ENCODE assay signal across 1 cellular context in the genomic region with DNA sequence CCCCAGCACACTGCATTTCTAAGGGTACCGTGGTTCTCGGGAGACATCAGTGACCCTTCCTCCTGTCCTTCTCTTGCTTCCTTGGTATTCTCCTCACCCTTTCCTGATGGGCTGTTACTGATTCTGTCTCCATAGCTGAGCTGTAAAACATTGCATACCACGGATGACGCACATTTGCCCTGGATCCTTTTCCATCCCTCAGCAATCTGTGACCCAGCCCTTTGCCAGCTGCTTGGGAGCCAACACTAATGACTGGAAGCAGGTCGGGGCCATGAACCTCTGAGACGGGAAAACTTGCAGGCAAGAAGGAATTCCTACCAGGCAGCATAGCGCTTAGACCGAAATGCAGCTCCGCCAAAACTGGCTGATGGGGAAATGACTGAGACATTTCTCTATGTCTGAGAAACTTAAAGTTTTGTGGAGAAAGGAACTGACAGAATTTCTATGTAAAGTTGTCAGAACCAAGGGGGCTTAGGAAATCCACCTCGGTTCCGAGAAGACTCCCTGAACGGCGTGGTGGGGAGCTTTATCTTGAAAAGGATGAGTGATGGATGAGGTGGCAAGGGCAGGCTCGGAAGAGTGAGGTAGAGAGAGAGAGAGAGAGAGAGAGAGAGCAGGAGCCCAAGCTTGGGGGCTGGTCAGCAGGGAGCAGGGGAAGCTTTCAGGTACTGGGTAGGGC.
TF ChIP-seq lines count a peak whose summit lies in the region.

No MANE protein-coding gene starts in this region.

TF ChIP-seq in WTC11, 78 proteins besides CTCF, POLR2A, EP300 and RAD21 (continued from another document):
- TF ChIP-seq, protein P1, sequence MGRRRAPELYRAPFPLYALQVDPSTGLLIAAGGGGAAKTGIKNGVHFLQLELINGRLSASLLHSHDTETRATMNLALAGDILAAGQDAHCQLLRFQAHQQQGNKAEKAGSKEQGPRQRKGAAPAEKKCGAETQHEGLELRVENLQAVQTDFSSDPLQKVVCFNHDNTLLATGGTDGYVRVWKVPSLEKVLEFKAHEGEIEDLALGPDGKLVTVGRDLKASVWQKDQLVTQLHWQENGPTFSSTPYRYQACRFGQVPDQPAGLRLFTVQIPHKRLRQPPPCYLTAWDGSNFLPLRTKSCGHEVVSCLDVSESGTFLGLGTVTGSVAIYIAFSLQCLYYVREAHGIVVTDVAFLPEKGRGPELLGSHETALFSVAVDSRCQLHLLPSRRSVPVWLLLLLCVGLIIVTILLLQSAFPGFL (CRISPR knock-in tag; IDR thresholded peaks at IDR 0.05; ENCODE audit: borderline replicate concordance) = no peak
- TF ChIP-seq, protein P2, sequence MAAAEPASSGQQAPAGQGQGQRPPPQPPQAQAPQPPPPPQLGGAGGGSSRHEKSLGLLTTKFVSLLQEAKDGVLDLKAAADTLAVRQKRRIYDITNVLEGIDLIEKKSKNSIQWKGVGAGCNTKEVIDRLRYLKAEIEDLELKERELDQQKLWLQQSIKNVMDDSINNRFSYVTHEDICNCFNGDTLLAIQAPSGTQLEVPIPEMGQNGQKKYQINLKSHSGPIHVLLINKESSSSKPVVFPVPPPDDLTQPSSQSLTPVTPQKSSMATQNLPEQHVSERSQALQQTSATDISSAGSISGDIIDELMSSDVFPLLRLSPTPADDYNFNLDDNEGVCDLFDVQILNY (CRISPR knock-in tag; IDR thresholded peaks at IDR 0.05) = no peak
- no peak for TF ChIP-seq ZNF317 (CRISPR knock-in tag; IDR thresholded peaks at IDR 0.05; ENCODE audit: borderline replicate concordance, low read depth)
- TF ChIP-seq, protein P3, sequence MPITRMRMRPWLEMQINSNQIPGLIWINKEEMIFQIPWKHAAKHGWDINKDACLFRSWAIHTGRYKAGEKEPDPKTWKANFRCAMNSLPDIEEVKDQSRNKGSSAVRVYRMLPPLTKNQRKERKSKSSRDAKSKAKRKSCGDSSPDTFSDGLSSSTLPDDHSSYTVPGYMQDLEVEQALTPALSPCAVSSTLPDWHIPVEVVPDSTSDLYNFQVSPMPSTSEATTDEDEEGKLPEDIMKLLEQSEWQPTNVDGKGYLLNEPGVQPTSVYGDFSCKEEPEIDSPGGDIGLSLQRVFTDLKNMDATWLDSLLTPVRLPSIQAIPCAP (CRISPR knock-in tag; IDR thresholded peaks at IDR 0.05) = no peak
- TF ChIP-seq, protein P4, sequence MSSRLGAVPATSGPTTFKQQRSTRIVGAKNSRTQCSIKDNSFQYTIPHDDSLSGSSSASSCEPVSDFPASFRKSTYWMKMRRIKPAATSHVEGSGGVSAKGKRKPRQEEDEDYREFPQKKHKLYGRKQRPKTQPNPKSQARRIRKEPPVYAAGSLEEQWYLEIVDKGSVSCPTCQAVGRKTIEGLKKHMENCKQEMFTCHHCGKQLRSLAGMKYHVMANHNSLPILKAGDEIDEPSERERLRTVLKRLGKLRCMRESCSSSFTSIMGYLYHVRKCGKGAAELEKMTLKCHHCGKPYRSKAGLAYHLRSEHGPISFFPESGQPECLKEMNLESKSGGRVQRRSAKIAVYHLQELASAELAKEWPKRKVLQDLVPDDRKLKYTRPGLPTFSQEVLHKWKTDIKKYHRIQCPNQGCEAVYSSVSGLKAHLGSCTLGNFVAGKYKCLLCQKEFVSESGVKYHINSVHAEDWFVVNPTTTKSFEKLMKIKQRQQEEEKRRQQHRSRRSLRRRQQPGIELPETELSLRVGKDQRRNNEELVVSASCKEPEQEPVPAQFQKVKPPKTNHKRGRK (CRISPR knock-in tag; IDR thresholded peaks at IDR 0.05; ENCODE audit: borderline replicate concordance) = no peak
- TF ChIP-seq, protein P5, sequence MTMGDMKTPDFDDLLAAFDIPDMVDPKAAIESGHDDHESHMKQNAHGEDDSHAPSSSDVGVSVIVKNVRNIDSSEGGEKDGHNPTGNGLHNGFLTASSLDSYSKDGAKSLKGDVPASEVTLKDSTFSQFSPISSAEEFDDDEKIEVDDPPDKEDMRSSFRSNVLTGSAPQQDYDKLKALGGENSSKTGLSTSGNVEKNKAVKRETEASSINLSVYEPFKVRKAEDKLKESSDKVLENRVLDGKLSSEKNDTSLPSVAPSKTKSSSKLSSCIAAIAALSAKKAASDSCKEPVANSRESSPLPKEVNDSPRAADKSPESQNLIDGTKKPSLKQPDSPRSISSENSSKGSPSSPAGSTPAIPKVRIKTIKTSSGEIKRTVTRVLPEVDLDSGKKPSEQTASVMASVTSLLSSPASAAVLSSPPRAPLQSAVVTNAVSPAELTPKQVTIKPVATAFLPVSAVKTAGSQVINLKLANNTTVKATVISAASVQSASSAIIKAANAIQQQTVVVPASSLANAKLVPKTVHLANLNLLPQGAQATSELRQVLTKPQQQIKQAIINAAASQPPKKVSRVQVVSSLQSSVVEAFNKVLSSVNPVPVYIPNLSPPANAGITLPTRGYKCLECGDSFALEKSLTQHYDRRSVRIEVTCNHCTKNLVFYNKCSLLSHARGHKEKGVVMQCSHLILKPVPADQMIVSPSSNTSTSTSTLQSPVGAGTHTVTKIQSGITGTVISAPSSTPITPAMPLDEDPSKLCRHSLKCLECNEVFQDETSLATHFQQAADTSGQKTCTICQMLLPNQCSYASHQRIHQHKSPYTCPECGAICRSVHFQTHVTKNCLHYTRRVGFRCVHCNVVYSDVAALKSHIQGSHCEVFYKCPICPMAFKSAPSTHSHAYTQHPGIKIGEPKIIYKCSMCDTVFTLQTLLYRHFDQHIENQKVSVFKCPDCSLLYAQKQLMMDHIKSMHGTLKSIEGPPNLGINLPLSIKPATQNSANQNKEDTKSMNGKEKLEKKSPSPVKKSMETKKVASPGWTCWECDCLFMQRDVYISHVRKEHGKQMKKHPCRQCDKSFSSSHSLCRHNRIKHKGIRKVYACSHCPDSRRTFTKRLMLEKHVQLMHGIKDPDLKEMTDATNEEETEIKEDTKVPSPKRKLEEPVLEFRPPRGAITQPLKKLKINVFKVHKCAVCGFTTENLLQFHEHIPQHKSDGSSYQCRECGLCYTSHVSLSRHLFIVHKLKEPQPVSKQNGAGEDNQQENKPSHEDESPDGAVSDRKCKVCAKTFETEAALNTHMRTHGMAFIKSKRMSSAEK (CRISPR knock-in tag; IDR thresholded peaks at IDR 0.05; ENCODE audit: borderline replicate concordance) = no peak
- no peak for TF ChIP-seq CBFB (CRISPR knock-in tag; IDR thresholded peaks at IDR 0.05; ENCODE audit: low read depth)
TF ChIP-seq in WTC11: peak in this region for 0.
